ENCODE assay signal across 1 cellular context in genomic region chr19:962683-963385, GRCh38.
TF ChIP-seq lines count a peak whose summit lies in the region.

No MANE protein-coding gene starts in this region.

TF ChIP-seq in HepG2, 621 proteins besides CTCF, POLR2A, EP300 and RAD21:
- TF ChIP-seq FOSL1 (CRISPR knock-in tag; IDR thresholded peaks at IDR 0.05; ENCODE audit: borderline replicate concordance) (no peak), PHF20 (CRISPR knock-in tag; IDR thresholded peaks at IDR 0.05) (no peak), GATAD2A (CRISPR knock-in tag; IDR thresholded peaks at IDR 0.05) (peak; percentile 0; the same call in 1 of the 2 replicates), ZNF646 (CRISPR knock-in tag; IDR thresholded peaks at IDR 0.05) (no peak), ZNF362 (CRISPR knock-in tag; IDR thresholded peaks at IDR 0.05; ENCODE audit: borderline replicate concordance) (0 out of 2 replicates have a peak, but pooled peaks have one; percentile 2), SP140L (CRISPR knock-in tag; IDR thresholded peaks at IDR 0.05; ENCODE audit: borderline replicate concordance) (no peak), RBFOX2 (IDR thresholded peaks at IDR 0.05; ENCODE audit: low read depth, low read length) (peak; percentile 51), RXRA (CRISPR knock-in tag; IDR thresholded peaks at IDR 0.05) (no peak), ZNF546 (CRISPR knock-in tag; conservative IDR thresholded peaks at IDR 0.05) (no peak), KLF15 (CRISPR knock-in tag; IDR thresholded peaks at IDR 0.05; ENCODE audit: borderline replicate concordance) (no peak), ISX (CRISPR knock-in tag; conservative IDR thresholded peaks at IDR 0.05) (no peak), ARNTL (CRISPR knock-in tag; IDR thresholded peaks at IDR 0.05) (no peak), ZNF772 (CRISPR knock-in tag; IDR thresholded peaks at IDR 0.05) (no peak), AGO2 (optimal IDR thresholded peaks at IDR 0.05; ENCODE audit: low read depth, low read length) (peak; percentile 61)
- TF ChIP-seq, protein P1, sequence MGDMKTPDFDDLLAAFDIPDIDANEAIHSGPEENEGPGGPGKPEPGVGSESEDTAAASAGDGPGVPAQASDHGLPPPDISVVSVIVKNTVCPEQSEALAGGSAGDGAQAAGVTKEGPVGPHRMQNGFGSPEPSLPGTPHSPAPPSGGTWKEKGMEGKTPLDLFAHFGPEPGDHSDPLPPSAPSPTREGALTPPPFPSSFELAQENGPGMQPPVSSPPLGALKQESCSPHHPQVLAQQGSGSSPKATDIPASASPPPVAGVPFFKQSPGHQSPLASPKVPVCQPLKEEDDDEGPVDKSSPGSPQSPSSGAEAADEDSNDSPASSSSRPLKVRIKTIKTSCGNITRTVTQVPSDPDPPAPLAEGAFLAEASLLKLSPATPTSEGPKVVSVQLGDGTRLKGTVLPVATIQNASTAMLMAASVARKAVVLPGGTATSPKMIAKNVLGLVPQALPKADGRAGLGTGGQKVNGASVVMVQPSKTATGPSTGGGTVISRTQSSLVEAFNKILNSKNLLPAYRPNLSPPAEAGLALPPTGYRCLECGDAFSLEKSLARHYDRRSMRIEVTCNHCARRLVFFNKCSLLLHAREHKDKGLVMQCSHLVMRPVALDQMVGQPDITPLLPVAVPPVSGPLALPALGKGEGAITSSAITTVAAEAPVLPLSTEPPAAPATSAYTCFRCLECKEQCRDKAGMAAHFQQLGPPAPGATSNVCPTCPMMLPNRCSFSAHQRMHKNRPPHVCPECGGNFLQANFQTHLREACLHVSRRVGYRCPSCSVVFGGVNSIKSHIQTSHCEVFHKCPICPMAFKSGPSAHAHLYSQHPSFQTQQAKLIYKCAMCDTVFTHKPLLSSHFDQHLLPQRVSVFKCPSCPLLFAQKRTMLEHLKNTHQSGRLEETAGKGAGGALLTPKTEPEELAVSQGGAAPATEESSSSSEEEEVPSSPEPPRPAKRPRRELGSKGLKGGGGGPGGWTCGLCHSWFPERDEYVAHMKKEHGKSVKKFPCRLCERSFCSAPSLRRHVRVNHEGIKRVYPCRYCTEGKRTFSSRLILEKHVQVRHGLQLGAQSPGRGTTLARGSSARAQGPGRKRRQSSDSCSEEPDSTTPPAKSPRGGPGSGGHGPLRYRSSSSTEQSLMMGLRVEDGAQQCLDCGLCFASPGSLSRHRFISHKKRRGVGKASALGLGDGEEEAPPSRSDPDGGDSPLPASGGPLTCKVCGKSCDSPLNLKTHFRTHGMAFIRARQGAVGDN (CRISPR knock-in tag; IDR thresholded peaks at IDR 0.05) = peak; percentile 1; the same call in 1 of the 2 replicates
